20 cellular contexts compared by ENCODE assay signal in the genomic region with DNA sequence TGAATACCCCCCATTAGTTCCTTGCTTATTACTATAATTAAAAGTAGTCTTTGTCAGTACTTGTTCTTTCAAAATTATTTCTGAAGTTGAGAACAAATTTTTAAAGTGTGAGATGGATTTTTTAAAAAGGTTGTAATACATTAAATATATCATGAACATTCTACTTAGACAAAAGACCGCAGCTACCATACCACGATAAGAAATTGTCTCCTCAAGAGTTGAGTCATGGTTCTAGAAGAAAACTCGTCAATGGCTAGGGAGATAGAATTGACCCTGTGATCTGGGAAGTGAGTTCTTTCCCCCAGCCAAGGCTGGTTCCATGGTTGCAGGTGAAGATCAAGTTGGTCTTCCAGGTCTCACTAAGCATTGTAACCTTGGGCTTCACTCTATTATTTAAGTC.
DNase-seq lines count a peak whose midpoint lies in the region; FAIRE-seq and TF ChIP-seq lines count a peak whose summit lies in the region.
"Had no signal": no experiment of that assay in that cellular context is flagged by ENCODE, and none has a peak within 500 bp of the region (broad histone marks: within the 10 kb centered on the region; RNA-seq: fewer than 3 reads in every experiment).

No MANE protein-coding gene starts in this region.

- H3K9me3 ChIP-seq in breast epithelium (no peaks in the 10 kb centered on the region), astrocyte (ENCODE audit: insufficient read depth, low read depth, low read length) (no peaks in the 10 kb centered on the region), osteoblast (ENCODE audit: low read depth, low read length) (no peaks in the 10 kb centered on the region)
- H3K9me3 ChIP-seq: HAP-1 had no signal

- FAIRE-seq in astrocyte (lab: Jason Lieb, UNC) = no peak
- FAIRE-seq in frontal cortex (lab: Jason Lieb, UNC) = no peak
- FAIRE-seq: GM12892, GM18507 had no signal

- peaks cover 4% of the 10 kb centered on the region for H3K36me3 Mint-ChIP-seq in MCF 10A (ENCODE audit: insufficient read depth, unreplicated experiment)
- peaks cover 5% of the 10 kb centered on the region for H3K36me3 Mint-ChIP-seq in astrocyte (ENCODE audit: low read depth, unreplicated experiment)
- H3K36me3 Mint-ChIP-seq in chondrocyte (ENCODE audit: low read depth) = peaks cover 10% of the 10 kb centered on the region

- no peak overlapping the region for H2AFZ ChIP-seq in astrocyte (ENCODE audit: low read depth, low read length)
- no peak overlapping the region for H2AFZ ChIP-seq in osteoblast (ENCODE audit: low read length)
- H2AFZ ChIP-seq: GM23248 had no signal

- POLR2A ChIA-PET in MCF 10A (lab: Yijun Ruan, JAX) = interaction anchor here (0.6 kb wide), 1 partner anchor 477 kb away, joined by 3 read pairs; no protein-coding TSS in a partner anchor

- TF ChIP-seq POLR2A in breast epithelium (IDR thresholded peaks at IDR 0.05) = no peak

- H3K27me3 Mint-ChIP-seq in MCF 10A (ENCODE audit: insufficient read depth, unreplicated experiment) (no peaks in the 10 kb centered on the region), astrocyte (ENCODE audit: low read depth, unreplicated experiment) (no peaks in the 10 kb centered on the region), chondrocyte (ENCODE audit: low read depth) (no peaks in the 10 kb centered on the region)
- H3K27me3 Mint-ChIP-seq: CD4-positive, alpha-beta memory T cell had no signal

- H4K20me1 ChIP-seq in astrocyte (ENCODE audit: insufficient read depth, low read length) (no peaks in the 10 kb centered on the region), osteoblast (ENCODE audit: insufficient read depth, low read length) (no peaks in the 10 kb centered on the region)
- H4K20me1 ChIP-seq: BLaER1 had no signal

- no peak overlapping the region for H3K9ac ChIP-seq in astrocyte (ENCODE audit: low read length)
- H3K9ac ChIP-seq: BLaER1, GM23248 had no signal

- peak overlapping the region; percentile 79 for H3K27ac Mint-ChIP-seq in MCF 10A (ENCODE audit: low read depth, unreplicated experiment)
- no peak overlapping the region for H3K27ac Mint-ChIP-seq in astrocyte (ENCODE audit: unreplicated experiment)
- H3K27ac Mint-ChIP-seq in chondrocyte (ENCODE audit: unreplicated experiment) = peak overlapping the region; percentile 8
- H3K27ac Mint-ChIP-seq: CD14-positive monocyte had no signal

- no peak overlapping the region for H3K27ac ChIP-seq in breast epithelium
- peak overlapping the region; percentile 11 for H3K27ac ChIP-seq in astrocyte (ENCODE audit: low read depth, low read length)
- H3K27ac ChIP-seq in osteoblast (ENCODE audit: low read depth, low read length) = peak overlapping the region; percentile 47
- no peak overlapping the region for H3K27ac ChIP-seq in brain microvascular endothelial cell
- H3K27ac ChIP-seq: BLaER1, GM23248, HL-60 had no signal

- H3K4me1 ChIP-seq in breast epithelium (no peaks in the 10 kb centered on the region), astrocyte (ENCODE audit: insufficient read depth, low read length) (peaks cover 10% of the 10 kb centered on the region), osteoblast (ENCODE audit: insufficient read depth, low read length) (peaks cover 36% of the 10 kb centered on the region)
- H3K4me1 ChIP-seq: HAP-1 had no signal

- no TSS peak for BruUV-seq in MCF 10A (replicated peaks; lab: Mats Ljungman, UMichigan)

- H3K4me3 ChIP-seq in breast epithelium (no peak overlapping the region), astrocyte (ENCODE audit: insufficient read depth, low read depth, low read length) (no peak overlapping the region), osteoblast (ENCODE audit: insufficient read depth, low read length) (no peak overlapping the region), brain microvascular endothelial cell (ENCODE audit: low read depth, low read length) (no peak overlapping the region)
- H3K4me3 ChIP-seq: BLaER1, GM23248, HAP-1 had no signal

- no peak for DNase-seq in MCF 10A (ENCODE audit: unreplicated experiment)
- no peak for DNase-seq in breast epithelium (ENCODE audit: low spot score in 2 of 2)
- DNase-seq in astrocyte (ENCODE audit: low read depth) = peak; percentile 69
- no peak for DNase-seq in chondrocyte (ENCODE audit: low spot score)
- DNase-seq in osteoblast (ENCODE audit: insufficient read length, low spot score, missing footprints) = no peak
- no peak for DNase-seq in NCI-H446 treated with DMSO at 0.1 percent for 48 hours (lab: John Stamatoyannopoulos, UW)
- DNase-seq in frontal cortex (ENCODE audit: low spot score in 2 of 2) = no peak
- DNase-seq in brain microvascular endothelial cell = no peak
- DNase-seq: 8988T; CD4-positive, alpha-beta memory T cell; DMS153; DMS79; GDM1 had no signal

- in situ Hi-C loops in brain microvascular endothelial cell (cut with HindIII; ENCODE audit: low pct_ligation_motif_present, low sequenced_read_pairs) = no loop called here

- H3K4me1 Mint-ChIP-seq in MCF 10A (ENCODE audit: insufficient read depth, unreplicated experiment) (peaks cover 14% of the 10 kb centered on the region), astrocyte (ENCODE audit: low read depth, unreplicated experiment) (peaks cover 8% of the 10 kb centered on the region), chondrocyte (ENCODE audit: low read depth) (peaks cover 33% of the 10 kb centered on the region)
- H3K4me1 Mint-ChIP-seq: CD14-positive monocyte had no signal

- CTCF ChIA-PET in MCF 10A (lab: Yijun Ruan, JAX) = interaction anchor here (0.7 to 1.7 kb wide), 2 partner anchors 68 to 77 kb away, joined by 3 to 4 read pairs; a partner anchor contains a TSS

- intact Hi-C loops in MCF 10A (cut with micrococcal nuclease) (no loop called here), breast epithelium (cut with DNase I; ENCODE audit: low total_unique reads) (no loop called here)

- no peak for TF ChIP-seq CTCF in MCF 10A (IDR thresholded peaks at IDR 0.05; ENCODE audit: unreplicated experiment)
- no peak for TF ChIP-seq CTCF in breast epithelium (IDR thresholded peaks at IDR 0.05)
- TF ChIP-seq CTCF in astrocyte (IDR thresholded peaks at IDR 0.05; ENCODE audit: insufficient read depth, low read depth, low read length) = no peak
- TF ChIP-seq CTCF in chondrocyte (IDR thresholded peaks at IDR 0.05) = no peak
- no peak for TF ChIP-seq CTCF in osteoblast (IDR thresholded peaks at IDR 0.05; ENCODE audit: extremely low read depth, low read depth, low read length)
- TF ChIP-seq CTCF in brain microvascular endothelial cell (IDR thresholded peaks at IDR 0.05; ENCODE audit: low read depth, low read length, missing control alignments) = no peak

- H3K4me2 ChIP-seq in astrocyte (ENCODE audit: low read length) = no peak overlapping the region
- no peak overlapping the region for H3K4me2 ChIP-seq in osteoblast (ENCODE audit: insufficient read depth, low read length)
- H3K4me2 ChIP-seq: BLaER1 had no signal

- H3K9me3 Mint-ChIP-seq in MCF 10A (ENCODE audit: unreplicated experiment) = no peaks in the 10 kb centered on the region
- peaks cover 5% of the 10 kb centered on the region for H3K9me3 Mint-ChIP-seq in astrocyte (ENCODE audit: unreplicated experiment)
- H3K9me3 Mint-ChIP-seq in chondrocyte (ENCODE audit: low read depth) = peaks cover 6% of the 10 kb centered on the region

- no peaks in the 10 kb centered on the region for H3K79me2 ChIP-seq in astrocyte (ENCODE audit: insufficient read depth, low read length)
- no peaks in the 10 kb centered on the region for H3K79me2 ChIP-seq in osteoblast (ENCODE audit: insufficient read depth, low read length)

- H3K36me3 ChIP-seq in breast epithelium = no peaks in the 10 kb centered on the region
- H3K36me3 ChIP-seq in astrocyte (ENCODE audit: insufficient read depth, low read length) = no peaks in the 10 kb centered on the region
- no peaks in the 10 kb centered on the region for H3K36me3 ChIP-seq in osteoblast (ENCODE audit: insufficient read depth, low read length)
- no peaks in the 10 kb centered on the region for H3K36me3 ChIP-seq in brain microvascular endothelial cell (replicated peaks)
- H3K36me3 ChIP-seq: HAP-1 had no signal

- no peak overlapping the region for H3K4me3 Mint-ChIP-seq in MCF 10A (ENCODE audit: unreplicated experiment)
- no peak overlapping the region for H3K4me3 Mint-ChIP-seq in astrocyte (ENCODE audit: unreplicated experiment)
- no peak overlapping the region for H3K4me3 Mint-ChIP-seq in chondrocyte (ENCODE audit: unreplicated experiment)
- H3K4me3 Mint-ChIP-seq: CD14-positive monocyte; CD4-positive, alpha-beta memory T cell had no signal

- H3K27me3 ChIP-seq in breast epithelium (no peaks in the 10 kb centered on the region), astrocyte (ENCODE audit: insufficient read depth, low read length) (no peaks in the 10 kb centered on the region), osteoblast (ENCODE audit: insufficient read depth, low read length) (no peaks in the 10 kb centered on the region), brain microvascular endothelial cell (replicated peaks) (no peaks in the 10 kb centered on the region)
- H3K27me3 ChIP-seq: BLaER1 had no signal

Comparison
In these comparisons a context has a peak if more than half of its experiments do, and no peak if none do; other contexts are left out.
1. H3K27ac ChIP-seq: peak in astrocyte (single experiment) and osteoblast (single experiment); none in breast epithelium (0 of 2) and brain microvascular endothelial cell (single experiment).